In the genomic region with DNA sequence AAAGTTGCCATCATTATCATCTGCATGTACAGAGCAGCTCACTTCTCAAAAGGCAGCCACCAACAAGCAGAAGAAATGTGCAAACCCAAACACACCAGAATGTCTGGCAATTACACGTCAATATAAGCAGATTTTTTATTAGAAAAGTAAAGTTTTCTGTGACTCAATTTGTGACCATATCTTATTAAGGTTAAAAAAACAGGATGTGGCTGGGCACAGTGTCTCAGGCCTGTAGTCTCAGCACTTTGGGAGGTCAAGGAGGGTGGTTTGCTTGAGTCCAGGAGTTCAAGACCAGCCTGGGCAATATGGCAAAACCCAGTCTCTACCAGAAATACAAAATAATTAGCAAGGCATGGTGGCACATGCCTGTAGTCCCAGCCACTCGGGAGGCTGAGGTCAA, we compare ENCODE assay signal across 15 cellular contexts.
A peak's percentile ranks its signal among the peaks of the same experiment; 100 is the strongest.
DNase-seq lines count a peak whose midpoint lies in the region; ATAC-seq and TF ChIP-seq lines count a peak whose summit lies in the region.
"Had no signal": no experiment of that assay in that cellular context is flagged by ENCODE, and none has a peak within 500 bp of the region (broad histone marks: within the 10 kb centered on the region; RNA-seq: fewer than 3 reads in every experiment).

No MANE protein-coding gene starts in this region.

- ATAC-seq in gastroesophageal sphincter, result no peak
- no peak for ATAC-seq in HG03354 (IDR thresholded peaks at IDR 0.05; ENCODE audit: poor library complexity, severe bottlenecking, unreplicated experiment)
- ATAC-seq in SK-N-SH treated with all-trans-retinoic acid at 6 μM for 48 hours, result no peak
- ATAC-seq: GM12878, K562 had no signal

- no peaks in the 10 kb centered on the region for H3K9me3 ChIP-seq in gastroesophageal sphincter
- no peaks in the 10 kb centered on the region for H3K9me3 ChIP-seq in thyroid gland
- H3K9me3 ChIP-seq: Caco-2 had no signal

- H3K4me3 ChIP-seq in gastroesophageal sphincter (no peak overlapping the region), thyroid gland (replicated peaks in 1 of 3) (no peak overlapping the region)
- H3K4me3 ChIP-seq: GM12878, K562 had no signal

- H3K4me1 ChIP-seq in gastroesophageal sphincter (peaks cover 0 to 37% (median 0%) of the 10 kb centered on the region in 3 donors), thyroid gland (no peaks in the 10 kb centered on the region)
- H3K4me1 ChIP-seq: Caco-2 had no signal

- no peak for TF ChIP-seq CTCF in gastroesophageal sphincter (IDR thresholded peaks at IDR 0.05)
- TF ChIP-seq CTCF in thyroid gland (IDR thresholded peaks at IDR 0.05), result no peak

- 82% methylated on average over 2 of the region's 2 CpGs; no CpG with 5 or more reads in 1 of the 2 donors for WGBS in gastroesophageal sphincter (ENCODE audit: low coverage in 1 of 2), 2 donors
- 86 to 93% methylated on average over 2 of the region's 2 CpGs for WGBS in thyroid gland, 2 donors

- intact Hi-C loops in thyroid gland (cut with DNase I), result no loop called here

- no peaks in the 10 kb centered on the region for H3K27me3 ChIP-seq in gastroesophageal sphincter
- H3K27me3 ChIP-seq in thyroid gland, result no peaks in the 10 kb centered on the region

- DNase-seq in ELR (ENCODE audit: low read depth) (peak; percentile 8), M059J (ENCODE audit: low read depth) (peak; percentile 56), thyroid gland (no peak), kidney glomerular epithelial cell (lab: John Stamatoyannopoulos, UW) (no peak)
- DNase-seq: ACHN; AML-193; Caco-2; CD4-positive, alpha-beta T cell; H9 had no signal

- H3K36me3 ChIP-seq in gastroesophageal sphincter, result peaks cover 0 to 4% of the 10 kb centered on the region in 2 donors
- H3K36me3 ChIP-seq in thyroid gland, result no peaks in the 10 kb centered on the region

- TF ChIP-seq POLR2A in gastroesophageal sphincter (IDR thresholded peaks at IDR 0.05) (no peak), thyroid gland (IDR thresholded peaks at IDR 0.05) (no peak)

- H3K27ac ChIP-seq in gastroesophageal sphincter, result peak overlapping the region in 3 of 4 donors; percentile 26 to 31 (median 31)
- no peak overlapping the region for H3K27ac ChIP-seq in thyroid gland
- H3K27ac ChIP-seq: C4-2B had no signal

- no peak for TF ChIP-seq EP300 in gastroesophageal sphincter (IDR thresholded peaks at IDR 0.05)

TF ChIP-seq in SK-N-SH treated with all-trans-retinoic acid at 6 μM for 48 hours, 23 proteins besides CTCF, POLR2A, EP300 and RAD21:
- TF ChIP-seq ZNF565 (CRISPR knock-in tag; conservative IDR thresholded peaks at IDR 0.05; ENCODE audit: low read depth) (no peak), ESRRG (CRISPR knock-in tag; IDR thresholded peaks at IDR 0.05) (no peak), OSR1 (CRISPR knock-in tag; IDR thresholded peaks at IDR 0.05) (no peak), ZFP30 (CRISPR knock-in tag; IDR thresholded peaks at IDR 0.05) (no peak), ZFP3 (CRISPR knock-in tag; IDR thresholded peaks at IDR 0.05) (no peak)

Comparison
In these comparisons a context has a peak if more than half of its experiments do, and no peak if none do; other contexts are left out.
1. DNase-seq: peak in ELR (single experiment) and M059J (single experiment); none in thyroid gland (0 of 2) and kidney glomerular epithelial cell (single experiment).
2. H3K27ac ChIP-seq: peak in gastroesophageal sphincter (3 of 4); none in thyroid gland (0 of 3).